ENCODE assay signal across 11 cellular contexts in genomic region chr4:5955201-5955821, GRCh38.
DNase-seq lines count a peak whose midpoint lies in the region; ATAC-seq and TF ChIP-seq lines count a peak whose summit lies in the region.
"Had no signal": no experiment of that assay in that cellular context is flagged by ENCODE, and none has a peak within 500 bp of the region (broad histone marks: within the 10 kb centered on the region; RNA-seq: fewer than 3 reads in every experiment).

No MANE protein-coding gene starts in this region.

- no peaks in the 10 kb centered on the region for H3K36me3 ChIP-seq in SJCRH30
- H3K36me3 ChIP-seq: tibial nerve had no signal

- H3K4me3 ChIP-seq in SJCRH30 (no peak overlapping the region), foreskin fibroblast (ENCODE audit: low read depth in 1 of 2, low read length in 2 of 2) (no peak overlapping the region)
- H3K4me3 ChIP-seq: skin epidermis, tibial nerve had no signal

- no peak overlapping the region for H3K27ac ChIP-seq in SJCRH30
- H3K27ac ChIP-seq: skin epidermis, tibial nerve had no signal

- H3K4me1 ChIP-seq in SJCRH30: peaks cover 5% of the 10 kb centered on the region; the same call in 1 of the 2 replicates
- H3K4me1 ChIP-seq: tibial nerve had no signal

- H3K9me3 ChIP-seq in SJCRH30 (replicated peaks): no peaks in the 10 kb centered on the region
- H3K9me3 ChIP-seq: tibial nerve had no signal

- TF ChIP-seq CTCF in foreskin fibroblast (IDR thresholded peaks at IDR 0.05; ENCODE audit: low read depth, low read length): no peak

- H3K27me3 ChIP-seq in SJCRH30: peaks cover 18% of the 10 kb centered on the region
- H3K27me3 ChIP-seq: tibial nerve had no signal

- DNase-seq in NCI-H524 (lab: John Stamatoyannopoulos, UW) (peak; percentile 35 to 79), NCI-H524 treated with DMSO at 0.1 percent for 48 hours (lab: John Stamatoyannopoulos, UW) (no peak), NCI-H2029 (lab: John Stamatoyannopoulos, UW) (peak; percentile 95), SJCRH30 (peak; percentile 22 to 36), mesenteric fat pad (ENCODE audit: low spot score) (peak; percentile 85), foreskin fibroblast (no peak)
- DNase-seq: natural killer cell had no signal

- ATAC-seq in GM21367 (IDR thresholded peaks at IDR 0.05; ENCODE audit: unreplicated experiment) (no peak), HG03432 (IDR thresholded peaks at IDR 0.05; ENCODE audit: unreplicated experiment) (no peak)
- ATAC-seq: natural killer cell had no signal

Comparison
In these comparisons a context has a peak if more than half of its experiments do, and no peak if none do; other contexts are left out.
1. DNase-seq: peak in NCI-H524 (2 of 2), NCI-H2029 (single experiment), SJCRH30 (2 of 2) and mesenteric fat pad (single experiment); none in NCI-H524 treated with DMSO at 0.1 percent for 48 hours (single experiment) and foreskin fibroblast (0 of 2).